ENCODE assay signal across 14 cellular contexts in the genomic region with DNA sequence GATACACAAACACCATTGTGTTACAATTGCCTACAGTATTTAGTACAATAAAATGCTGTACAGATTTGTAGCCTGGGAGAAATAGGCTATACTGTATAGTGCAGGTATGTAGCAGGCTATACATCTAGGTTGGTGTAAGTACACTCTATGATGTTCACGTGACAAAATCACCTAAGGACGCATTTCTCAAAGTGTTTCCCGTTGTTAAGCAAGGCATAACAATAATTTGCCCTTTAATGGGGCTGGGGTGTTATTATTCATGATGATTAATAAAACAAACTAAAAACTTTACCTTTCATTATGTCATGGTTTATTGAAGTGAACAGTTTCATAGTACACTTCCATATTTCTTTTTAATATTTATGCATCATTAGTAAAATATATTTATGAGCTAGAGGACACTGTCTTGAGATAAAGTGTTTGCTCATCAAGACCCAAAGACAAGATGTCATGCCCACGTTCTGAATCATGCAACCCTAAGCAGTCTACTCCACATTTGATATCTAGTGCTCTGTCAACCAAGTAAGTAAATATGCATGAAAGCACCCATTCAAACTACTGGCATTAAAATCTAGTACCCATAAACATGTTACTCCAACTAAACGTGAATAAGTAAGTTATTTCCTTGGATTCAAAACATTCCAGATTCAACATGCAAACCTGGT.
"Had no signal": no experiment of that assay in that cellular context is flagged by ENCODE, and none has a peak within 500 bp of the region (broad histone marks: within the 10 kb centered on the region; RNA-seq: fewer than 3 reads in every experiment).

No MANE protein-coding gene starts in this region.

- H3K27me3 Mint-ChIP-seq: activated naive CD8-positive, alpha-beta T cell treated with anti-CD3 and anti-CD28 coated beads, Interleukin-2, amount 50 U/mL, for 24 hours had no signal

- ATAC-seq: activated CD4-positive, alpha-beta T cell treated with anti-CD3 and anti-CD28 coated beads for 36 hours; activated CD8-positive, alpha-beta T cell treated with anti-CD3 and anti-CD28 coated beads, Interleukin-2, amount 10 ng/mL, durations not matched to agents 7 days and 5 days; activated naive CD8-positive, alpha-beta T cell treated with anti-CD3 and anti-CD28 coated beads, Interleukin-2, amount 50 U/mL, for 24 hours; T-cell had no signal

- H3K4me1 ChIP-seq: uterus had no signal

- H3K27ac ChIP-seq: coronary artery, tibial artery, WERI-Rb-1 had no signal

- DNase-seq: activated CD4-positive, alpha-beta T cell treated with anti-CD3 and anti-CD28 coated beads for 36 hours; activated CD8-positive, alpha-beta memory T cell treated with anti-CD3 and anti-CD28 coated beads, Interleukin-2, amount 50 U/mL, for 48 hours; activated CD8-positive, alpha-beta T cell treated with anti-CD3 and anti-CD28 coated beads, Interleukin-2, amount 10 ng/mL, durations not matched to agents 7 days and 5 days; activated naive CD8-positive, alpha-beta T cell treated with anti-CD3 and anti-CD28 coated beads, Interleukin-2, amount 50 U/mL, for 24 hours; central memory CD4-positive, alpha-beta T cell; effector CD8-positive, alpha-beta T cell; erythroblast; left ventricle myocardium superior; T-cell; T1000; tibial artery; uterus; WERI-Rb-1 had no signal

- H3K36me3 Mint-ChIP-seq: T-cell had no signal

- H3K4me3 Mint-ChIP-seq: activated CD4-positive, alpha-beta T cell treated with anti-CD3 and anti-CD28 coated beads for 36 hours; activated CD8-positive, alpha-beta T cell treated with anti-CD3 and anti-CD28 coated beads, Interleukin-2, amount 10 ng/mL, durations not matched to agents 7 days and 5 days; activated naive CD8-positive, alpha-beta T cell treated with anti-CD3 and anti-CD28 coated beads, Interleukin-2, amount 50 U/mL, for 24 hours; T-cell had no signal

- H3K4me1 Mint-ChIP-seq: activated CD4-positive, alpha-beta T cell treated with anti-CD3 and anti-CD28 coated beads for 36 hours; activated naive CD8-positive, alpha-beta T cell treated with anti-CD3 and anti-CD28 coated beads, Interleukin-2, amount 50 U/mL, for 24 hours; T-cell had no signal

- H3K27ac Mint-ChIP-seq: activated CD4-positive, alpha-beta T cell treated with anti-CD3 and anti-CD28 coated beads for 36 hours; activated CD8-positive, alpha-beta T cell treated with anti-CD3 and anti-CD28 coated beads, Interleukin-2, amount 10 ng/mL, durations not matched to agents 7 days and 5 days; activated naive CD8-positive, alpha-beta T cell treated with anti-CD3 and anti-CD28 coated beads, Interleukin-2, amount 50 U/mL, for 24 hours; T-cell had no signal

- H3K9me3 ChIP-seq: tibial artery, uterus had no signal

- H3K4me3 ChIP-seq: coronary artery, tibial artery, uterus had no signal

- H3K9me3 Mint-ChIP-seq: activated naive CD8-positive, alpha-beta T cell treated with anti-CD3 and anti-CD28 coated beads, Interleukin-2, amount 50 U/mL, for 24 hours had no signal
